In the genomic region with DNA sequence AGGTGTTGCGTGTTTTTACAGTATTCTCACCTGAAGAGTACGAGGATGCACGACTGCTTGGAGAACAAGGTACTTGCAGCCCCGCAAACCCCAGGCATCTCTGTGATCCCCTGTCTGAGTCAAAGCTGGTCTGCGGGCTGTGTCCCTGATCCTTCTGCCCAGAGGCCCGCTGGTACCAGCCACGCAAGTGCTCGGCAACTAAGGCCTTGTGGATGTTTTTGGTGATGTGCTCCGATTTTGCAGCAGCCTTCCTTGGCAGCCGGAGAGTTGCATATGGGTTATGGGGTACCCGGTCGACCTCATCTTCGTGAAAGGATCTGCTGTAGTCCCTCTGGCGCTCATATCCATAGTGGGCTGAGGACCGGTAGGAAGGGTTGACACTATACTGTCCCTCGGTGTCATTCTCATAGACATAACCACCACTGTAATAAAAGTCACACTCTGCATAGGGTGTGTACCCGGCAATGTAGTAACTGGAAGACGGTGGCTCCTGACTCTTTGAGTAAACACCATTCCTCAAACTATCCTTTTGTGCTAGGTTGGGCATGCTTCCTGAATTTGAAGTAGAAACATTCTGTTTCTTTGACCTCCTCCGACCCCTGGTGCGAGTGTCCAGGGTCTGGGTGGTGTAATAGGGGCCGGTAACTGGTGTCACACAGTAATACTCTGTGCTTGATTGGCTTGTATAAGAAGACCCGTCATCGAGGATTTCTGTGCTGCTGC, we compare ENCODE assay signal across 17 cellular contexts. TPM values are rescaled to one million over a fixed set of nuclear protein-coding genes. Genes with fewer than 3 reads are reported as not detected.
DNase-seq lines count a peak whose midpoint lies in the region; ATAC-seq and TF ChIP-seq lines count a peak whose summit lies in the region.
"Had no signal": no experiment of that assay in that cellular context is flagged by ENCODE, and none has a peak within 500 bp of the region (broad histone marks: within the 10 kb centered on the region; RNA-seq: fewer than 3 reads in every experiment).

No MANE protein-coding gene starts in this region.

- peak overlapping the region; percentile 34 for H3K18ac ChIP-seq in trophoblast cell (ENCODE audit: low read length)

- peaks cover 5% of the 10 kb centered on the region for H3K79me1 ChIP-seq in trophoblast cell (ENCODE audit: low read length)

- no peak overlapping the region for H3K9ac ChIP-seq in trophoblast cell (ENCODE audit: low read length)

- H3K27me3 Mint-ChIP-seq in Caco-2 (ENCODE audit: insufficient read depth, unreplicated experiment), result no peaks in the 10 kb centered on the region
- H3K27me3 Mint-ChIP-seq: stimulated activated naive CD8-positive, alpha-beta T cell treated with anti-CD3 and anti-CD28 coated beads, Interleukin-15, Interleukin-2, amounts not matched to agents 100 ng/mL and 50 ng/mL, for 24 hours had no signal

- H3K14ac ChIP-seq in trophoblast cell (ENCODE audit: low read length), result no peak overlapping the region

- no peaks in the 10 kb centered on the region for H3K9me3 ChIP-seq in Caco-2
- no peaks in the 10 kb centered on the region for H3K9me3 ChIP-seq in PC-9 (ENCODE audit: insufficient read depth, low read depth)
- H3K9me3 ChIP-seq in trophoblast cell (ENCODE audit: insufficient read depth, low read depth, low read length), result no peaks in the 10 kb centered on the region
- H3K9me3 ChIP-seq in upper lobe of right lung, result no peaks in the 10 kb centered on the region
- H3K9me3 ChIP-seq: body of pancreas, heart left ventricle, ovary had no signal

- H2BK5ac ChIP-seq in trophoblast cell (ENCODE audit: low read depth, low read length, poor library complexity), result peak overlapping the region; percentile 5

- H3K36me3 ChIP-seq in Caco-2 (ENCODE audit: control insufficient read depth, insufficient read depth, low read length) (peaks cover 7% of the 10 kb centered on the region), PC-9 (ENCODE audit: low read depth) (peaks cover 26% of the 10 kb centered on the region), trophoblast cell (ENCODE audit: control insufficient read depth in 1 of 2, insufficient read depth in 2 of 2, low read length in 2 of 2) (peaks cover 20 to 45% of the 10 kb centered on the region in 2 experiments), upper lobe of right lung (peaks cover 91% of the 10 kb centered on the region)
- H3K36me3 ChIP-seq: ovary had no signal

- H3K79me2 ChIP-seq in PC-9 (ENCODE audit: low read depth) (peaks cover 12% of the 10 kb centered on the region; the same call in 1 of the 2 replicates), trophoblast cell (ENCODE audit: control insufficient read depth, insufficient read depth, low read length, poor library complexity) (no peaks in the 10 kb centered on the region)

- peaks cover 6% of the 10 kb centered on the region for H3K4me1 Mint-ChIP-seq in Caco-2 (ENCODE audit: low read depth, unreplicated experiment)

- TF ChIP-seq CTCF in Caco-2 (IDR thresholded peaks at IDR 0.05; ENCODE audit: insufficient read depth in 1 of 2, low read depth in 1 of 2, low read length in 1 of 2, severe bottlenecking in 1 of 2, unreplicated experiment in 1 of 2) (no peak), PC-9 (conservative IDR thresholded peaks at IDR 0.05) (no peak), upper lobe of right lung (IDR thresholded peaks at IDR 0.05) (no peak)

- H3K4me3 ChIP-seq in Caco-2 (ENCODE audit: low read depth, low read length) (no peak overlapping the region), PC-9 (no peak overlapping the region), trophoblast cell (ENCODE audit: low read depth, low read length) (no peak overlapping the region), upper lobe of right lung (no peak overlapping the region)
- H3K4me3 ChIP-seq: body of pancreas, heart left ventricle, ovary had no signal

- no peak overlapping the region for H2BK120ac ChIP-seq in trophoblast cell (ENCODE audit: insufficient read depth, low read length, poor library complexity)

- CTCF ChIA-PET in Caco-2 (lab: Charles Lee), result no interaction called here
- CTCF ChIA-PET in PC-9 (lab: Charles Lee), result no interaction called here

- H3K4ac ChIP-seq in trophoblast cell (ENCODE audit: low read depth, low read length), result no peak overlapping the region

- intact Hi-C loops in Caco-2 (cut with micrococcal nuclease; ENCODE audit: unreplicated experiment) (no loop called here), PC-9 (cut with micrococcal nuclease; ENCODE audit: unreplicated experiment) (no loop called here), upper lobe of right lung (cut with DNase I) (no loop called here)

- peaks cover 43% of the 10 kb centered on the region for H3F3A ChIP-seq in PC-9 (ENCODE audit: insufficient read depth, low read depth)

- H4K12ac ChIP-seq in trophoblast cell (ENCODE audit: low read depth, low read length), result no peak overlapping the region

- no peaks in the 10 kb centered on the region for H4K20me1 ChIP-seq in PC-9 (ENCODE audit: insufficient read depth)

- H2BK12ac ChIP-seq in trophoblast cell (ENCODE audit: low read length), result peak overlapping the region; percentile 16

- ATAC-seq in upper lobe of right lung, result no peak

- BruUV-seq in Caco-2 (replicated peaks; lab: Mats Ljungman, UMichigan) (TSS peak; percentile 25), PC-9 (replicated peaks; lab: Mats Ljungman, UMichigan) (no TSS peak)

- no peak overlapping the region for H4K91ac ChIP-seq in trophoblast cell (ENCODE audit: low read depth, low read length)

- no peak overlapping the region for H2AFZ ChIP-seq in PC-9
- no peak overlapping the region for H2AFZ ChIP-seq in trophoblast cell (ENCODE audit: insufficient read depth, low read length, poor library complexity)

- H3K9me3 Mint-ChIP-seq in Caco-2 (ENCODE audit: unreplicated experiment), result no peaks in the 10 kb centered on the region
- H3K9me3 Mint-ChIP-seq: activated naive CD4-positive, alpha-beta T cell treated with anti-CD3 and anti-CD28 coated beads for 36 hours; stimulated activated naive CD8-positive, alpha-beta T cell treated with anti-CD3 and anti-CD28 coated beads, Interleukin-15, Interleukin-2, amounts not matched to agents 100 ng/mL and 50 ng/mL, for 24 hours had no signal

- DNase-seq in Caco-2 (no peak), PC-9 (no peak), epithelial cell of prostate (ENCODE audit: low read depth, low spot score) (no peak), trophoblast cell (no peak), NCI-H748 (lab: John Stamatoyannopoulos, UW; ENCODE audit: unreplicated experiment) (no peak), AG08396 (ENCODE audit: low spot score) (no peak), KBM-7 (no peak), upper lobe of right lung (no peak)
- DNase-seq: activated CD8-positive, alpha-beta memory T cell treated with anti-CD3 and anti-CD28 coated beads, Interleukin-2, amount 50 U/mL, for 4 hours; activated naive CD4-positive, alpha-beta T cell treated with anti-CD3 and anti-CD28 coated beads for 36 hours; body of pancreas; COR-L47; NCI-H345; ovary had no signal

- no peak overlapping the region for H3K4me3 Mint-ChIP-seq in Caco-2 (ENCODE audit: unreplicated experiment)
- H3K4me3 Mint-ChIP-seq: activated naive CD4-positive, alpha-beta T cell treated with anti-CD3 and anti-CD28 coated beads for 36 hours; stimulated activated naive CD8-positive, alpha-beta T cell treated with anti-CD3 and anti-CD28 coated beads, Interleukin-15, Interleukin-2, amounts not matched to agents 100 ng/mL and 50 ng/mL, for 24 hours had no signal

- H3K9me2 ChIP-seq in PC-9 (ENCODE audit: insufficient read depth), result no peaks in the 10 kb centered on the region

- H3K4me2 ChIP-seq in PC-9, result peak overlapping the region; percentile 62; the same call in 1 of the 2 replicates
- H3K4me2 ChIP-seq in trophoblast cell (ENCODE audit: low read length), result no peak overlapping the region
- H3K4me2 ChIP-seq: KMS-11 had no signal

- no peak overlapping the region for H4K8ac ChIP-seq in trophoblast cell (ENCODE audit: low read depth, low read length)

- POLR2A ChIA-PET in Caco-2 (lab: Charles Lee) (no interaction called here), PC-9 (lab: Charles Lee; ENCODE audit: unreplicated experiment) (no interaction called here)

- H3K4me1 ChIP-seq in Caco-2, result peaks cover 11% of the 10 kb centered on the region
- peaks cover 60% of the 10 kb centered on the region for H3K4me1 ChIP-seq in PC-9 (replicated peaks; ENCODE audit: insufficient read depth)
- H3K4me1 ChIP-seq in trophoblast cell (ENCODE audit: control insufficient read depth in 1 of 2, insufficient read depth in 2 of 2, low read length in 2 of 2), result peaks cover 9 to 13% of the 10 kb centered on the region in 2 experiments
- peaks cover 18% of the 10 kb centered on the region for H3K4me1 ChIP-seq in upper lobe of right lung

- H3K27ac ChIP-seq in PC-9 (peak overlapping the region; percentile 97), epithelial cell of prostate (peak overlapping the region; percentile 22), trophoblast cell (ENCODE audit: low read depth, low read length) (peak overlapping the region; percentile 24), upper lobe of right lung (no peak overlapping the region)
- H3K27ac ChIP-seq: ovary had no signal

- WGBS in trophoblast cell (ENCODE audit: extremely low coverage, insufficient coverage, insufficient read length), result no CpG with 5 or more reads among the region's 23 CpGs

- in situ Hi-C loops in KBM-7 (cut with MboI; ENCODE audit: low pct_unique_long_range_greater_than_20kb, low sequenced_read_pairs), result no loop called here

- no peak overlapping the region for H3K23ac ChIP-seq in trophoblast cell (ENCODE audit: low read length)

- H3K27ac Mint-ChIP-seq in Caco-2 (ENCODE audit: unreplicated experiment), result no peak overlapping the region
- H3K27ac Mint-ChIP-seq: activated naive CD4-positive, alpha-beta T cell treated with anti-CD3 and anti-CD28 coated beads for 36 hours; stimulated activated naive CD8-positive, alpha-beta T cell treated with anti-CD3 and anti-CD28 coated beads, Interleukin-15, Interleukin-2, amounts not matched to agents 100 ng/mL and 50 ng/mL, for 24 hours had no signal

- no peaks in the 10 kb centered on the region for H3K27me3 ChIP-seq in Caco-2 (replicated peaks; ENCODE audit: control insufficient read depth, insufficient read depth, low read length)
- H3K27me3 ChIP-seq in PC-9 (ENCODE audit: insufficient read depth, low read depth), result no peaks in the 10 kb centered on the region
- no peaks in the 10 kb centered on the region for H3K27me3 ChIP-seq in trophoblast cell (ENCODE audit: insufficient read depth, low read length)
- no peaks in the 10 kb centered on the region for H3K27me3 ChIP-seq in upper lobe of right lung
- H3K27me3 ChIP-seq: body of pancreas, heart left ventricle, ovary had no signal

- no peak overlapping the region for H2AK5ac ChIP-seq in trophoblast cell (ENCODE audit: low read length)

- H3K36me3 Mint-ChIP-seq in Caco-2 (ENCODE audit: insufficient read depth, unreplicated experiment), result peaks cover 85% of the 10 kb centered on the region

RNA-seq across cellular contexts. Expression of gene LMOD3, which starts 58.6 kb away (rescaled TPM):
- total RNA-seq in Caco-2 (2022), result not detected in 2 replicates
- total RNA-seq in PC-9 (2021), result not detected in 2 replicates
- polyA plus RNA-seq in trophoblast cell (2013), result 0.01 TPM in 1 of 2 replicates, not detected in the other
- 0.12 TPM for total RNA-seq in upper lobe of right lung
- total RNA-seq: activated naive CD4-positive, alpha-beta T cell treated with anti-CD3 and anti-CD28 coated beads for 36 hours had no signal
